Comparison of ENCODE assay signal across 8 cellular contexts in genomic region chr16:66660422-66661209, GRCh38. TPM values are rescaled to one million over a fixed set of nuclear protein-coding genes. Genes with fewer than 3 reads are reported as not detected.
DNase-seq lines count a peak whose midpoint lies in the region; ATAC-seq and TF ChIP-seq lines count a peak whose summit lies in the region.

No MANE protein-coding gene starts in this region.

- peaks cover 3 to 32% (median 25%) of the 10 kb centered on the region in 12 donors for H3K4me1 ChIP-seq in heart left ventricle

- no peaks in the 10 kb centered on the region for H3K36me3 ChIP-seq in BJ (ENCODE audit: control insufficient read depth, insufficient read depth, low read length)
- H3K36me3 ChIP-seq in heart left ventricle, result no peaks in the 10 kb centered on the region

- H3K4me3 Mint-ChIP-seq in progenitor cell of endocrine pancreas (ENCODE audit: low read depth), result no peak overlapping the region
- no peak overlapping the region for H3K4me3 Mint-ChIP-seq in stimulated activated naive CD8-positive, alpha-beta T cell treated with anti-CD3 and anti-CD28 coated beads, Interleukin-15, amount 100 ng/mL, for 72 hours
- H3K4me3 Mint-ChIP-seq in effector memory CD8-positive, alpha-beta T cell, result no peak overlapping the region

- ATAC-seq in heart left ventricle (peak; percentile 93 to 97 (median 97)), HG03565 (IDR thresholded peaks at IDR 0.05; ENCODE audit: unreplicated experiment) (no peak)
- no peak for ATAC-seq in stimulated activated naive CD8-positive, alpha-beta T cell treated with anti-CD3 and anti-CD28 coated beads, Interleukin-15, amount 100 ng/mL, for 72 hours
- ATAC-seq in effector memory CD8-positive, alpha-beta T cell (replicated peaks), result no peak

- no peaks in the 10 kb centered on the region for H3K9me3 ChIP-seq in heart left ventricle

- no peaks in the 10 kb centered on the region for H3K9me3 Mint-ChIP-seq in progenitor cell of endocrine pancreas (ENCODE audit: low read depth)
- H3K9me3 Mint-ChIP-seq in stimulated activated naive CD8-positive, alpha-beta T cell treated with anti-CD3 and anti-CD28 coated beads, Interleukin-15, amount 100 ng/mL, for 72 hours, result no peaks in the 10 kb centered on the region
- no peaks in the 10 kb centered on the region for H3K9me3 Mint-ChIP-seq in effector memory CD8-positive, alpha-beta T cell

- TF ChIP-seq POLR2A in heart left ventricle (IDR thresholded peaks at IDR 0.05), result no peak

- H3K4me3 ChIP-seq in BJ (ENCODE audit: low read depth, low read length) (no peak overlapping the region), LNCaP clone FGC (ENCODE audit: low read depth, low read length) (no peak overlapping the region), heart left ventricle (no peak overlapping the region)

- no peaks in the 10 kb centered on the region for H3K27me3 Mint-ChIP-seq in progenitor cell of endocrine pancreas
- peaks cover 33% of the 10 kb centered on the region for H3K27me3 Mint-ChIP-seq in stimulated activated naive CD8-positive, alpha-beta T cell treated with anti-CD3 and anti-CD28 coated beads, Interleukin-15, amount 100 ng/mL, for 72 hours
- peaks cover 13 to 18% of the 10 kb centered on the region in 2 donors for H3K27me3 Mint-ChIP-seq in effector memory CD8-positive, alpha-beta T cell

- peaks cover 19% of the 10 kb centered on the region for H3K4me1 Mint-ChIP-seq in progenitor cell of endocrine pancreas (ENCODE audit: low read depth)
- peaks cover 6% of the 10 kb centered on the region for H3K4me1 Mint-ChIP-seq in stimulated activated naive CD8-positive, alpha-beta T cell treated with anti-CD3 and anti-CD28 coated beads, Interleukin-15, amount 100 ng/mL, for 72 hours
- H3K4me1 Mint-ChIP-seq in effector memory CD8-positive, alpha-beta T cell (ENCODE audit: low read depth in 2 of 2), result no peaks in the 10 kb centered on the region

- H3K27ac Mint-ChIP-seq in progenitor cell of endocrine pancreas, result peak overlapping the region; percentile 30
- H3K27ac Mint-ChIP-seq in stimulated activated naive CD8-positive, alpha-beta T cell treated with anti-CD3 and anti-CD28 coated beads, Interleukin-15, amount 100 ng/mL, for 72 hours, result no peak overlapping the region
- no peak overlapping the region for H3K27ac Mint-ChIP-seq in effector memory CD8-positive, alpha-beta T cell

- peak; percentile 58 for TF ChIP-seq CTCF in BJ (IDR thresholded peaks at IDR 0.05; ENCODE audit: insufficient read depth, low read depth, low read length)
- peak; percentile 35; the same call in 1 of the 2 replicates for TF ChIP-seq CTCF in LNCaP clone FGC (IDR thresholded peaks at IDR 0.05; ENCODE audit: control insufficient read depth, extremely low read depth, insufficient read depth)
- peak in 7 of 12 donors; percentile 5 to 52 (median 33) for TF ChIP-seq CTCF in heart left ventricle (IDR thresholded peaks at IDR 0.05)
- TF ChIP-seq CTCF in progenitor cell of endocrine pancreas (IDR thresholded peaks at IDR 0.05; ENCODE audit: unreplicated experiment), result no peak

- 7 to 9% (median 8%) methylated on average over 9 of the region's 9 CpGs for WGBS in heart left ventricle, 4 donors

- H3K36me3 Mint-ChIP-seq in progenitor cell of endocrine pancreas (ENCODE audit: insufficient read depth), result no peaks in the 10 kb centered on the region
- no peaks in the 10 kb centered on the region for H3K36me3 Mint-ChIP-seq in effector memory CD8-positive, alpha-beta T cell (ENCODE audit: insufficient read depth)

- POLR2A ChIA-PET in BJ (lab: Charles Lee), result interaction anchor here (0.6 to 0.7 kb wide), 2 partner anchors 42 to 56 kb away, joined by 3 to 6 read pairs; no protein-coding TSS in a partner anchor

- CTCF ChIA-PET in BJ (lab: Yijun Ruan, JAX), result interaction anchor here (0.5 to 5.8 kb wide), 19 partner anchors 9 to 271 kb away, joined by 3 to 58 read pairs (median 6); no protein-coding TSS in a partner anchor

- intact Hi-C loops in heart left ventricle (cut with DNase I), result loop anchor here in 3 of 10 donors (5.0 to 10.0 kb wide), 3 partner anchors 54 to 207 kb away; partner anchors contain the start of gene DYNC1LI2 (in 1 of the 3)

- DNase-seq in BJ (ENCODE audit: low read depth) (peak; percentile 85), LNCaP clone FGC (ENCODE audit: low read depth) (peak; percentile 50), amniotic epithelial cell (ENCODE audit: low read depth) (peak; percentile 87), heart left ventricle (peak; percentile 71 to 82 (median 75)), progenitor cell of endocrine pancreas (ENCODE audit: low spot score, unreplicated experiment) (no peak)
- no peak for DNase-seq in stimulated activated naive CD8-positive, alpha-beta T cell treated with anti-CD3 and anti-CD28 coated beads, Interleukin-15, amount 100 ng/mL, for 72 hours
- DNase-seq in effector memory CD8-positive, alpha-beta T cell, result no peak

- H3K27me3 ChIP-seq in BJ (ENCODE audit: control insufficient read depth, insufficient read depth, low read length) (no peaks in the 10 kb centered on the region), heart left ventricle (no peaks in the 10 kb centered on the region)

- peak overlapping the region; percentile 0 to 78 (median 62) for H3K27ac ChIP-seq in heart left ventricle

RNA-seq across cellular contexts. Expression of gene CMTM4, which starts 35.9 kb away (rescaled TPM):
- polyA plus RNA-seq in BJ (2011; rRNA removed), result 24.8 and 28.0 TPM in 2 replicates
- polyA minus RNA-seq in BJ (2011; rRNA and poly(A)+ RNA removed), result 23.1 and 32.9 TPM in 2 replicates
- 10 to 100 TPM in 7 of 9 donors, 1 to 10 TPM in 2; 8.1 to 22.5 (median 12.2) TPM for total RNA-seq in heart left ventricle
- 10 to 100 TPM in 1 of 2 donors, 1 to 10 TPM in 1; 4.5 to 13.8 TPM for polyA plus RNA-seq in heart left ventricle
- 80.9 and 82.3 TPM in 2 replicates for total RNA-seq in progenitor cell of endocrine pancreas

RNA-seq across cellular contexts. Expression of gene CMTM3, which starts 56.1 kb away (rescaled TPM):
- polyA plus RNA-seq in BJ (2011; rRNA removed) (31.3 and 35.5 TPM in 2 replicates), heart left ventricle (10 to 100 TPM in 1 of 2 donors, 1 to 10 TPM in 1; 6.5 to 13.5 TPM)
- 18.1 and 29.0 TPM in 2 replicates for polyA minus RNA-seq in BJ (2011; rRNA and poly(A)+ RNA removed)
- total RNA-seq in heart left ventricle (10 to 100 TPM in 4 of 9 donors, 1 to 10 TPM in 5; 5.8 to 30.9 (median 9.6) TPM), progenitor cell of endocrine pancreas (48.2 and 51.5 TPM in 2 replicates)

Comparison
In these comparisons a context has a peak if more than half of its experiments do, and no peak if none do; other contexts are left out.
1. DNase-seq: peak in BJ (single experiment), LNCaP clone FGC (single experiment), amniotic epithelial cell (single experiment) and heart left ventricle (5 of 5); none in progenitor cell of endocrine pancreas (single experiment), stimulated activated naive CD8-positive, alpha-beta T cell treated with anti-CD3 and anti-CD28 coated beads, Interleukin-15, amount 100 ng/mL, for 72 hours (0 of 2) and effector memory CD8-positive, alpha-beta T cell (0 of 3).
2. ATAC-seq: peak in heart left ventricle (4 of 4); none in HG03565 (single experiment), stimulated activated naive CD8-positive, alpha-beta T cell treated with anti-CD3 and anti-CD28 coated beads, Interleukin-15, amount 100 ng/mL, for 72 hours (single experiment) and effector memory CD8-positive, alpha-beta T cell (single experiment).